In the genomic region with DNA sequence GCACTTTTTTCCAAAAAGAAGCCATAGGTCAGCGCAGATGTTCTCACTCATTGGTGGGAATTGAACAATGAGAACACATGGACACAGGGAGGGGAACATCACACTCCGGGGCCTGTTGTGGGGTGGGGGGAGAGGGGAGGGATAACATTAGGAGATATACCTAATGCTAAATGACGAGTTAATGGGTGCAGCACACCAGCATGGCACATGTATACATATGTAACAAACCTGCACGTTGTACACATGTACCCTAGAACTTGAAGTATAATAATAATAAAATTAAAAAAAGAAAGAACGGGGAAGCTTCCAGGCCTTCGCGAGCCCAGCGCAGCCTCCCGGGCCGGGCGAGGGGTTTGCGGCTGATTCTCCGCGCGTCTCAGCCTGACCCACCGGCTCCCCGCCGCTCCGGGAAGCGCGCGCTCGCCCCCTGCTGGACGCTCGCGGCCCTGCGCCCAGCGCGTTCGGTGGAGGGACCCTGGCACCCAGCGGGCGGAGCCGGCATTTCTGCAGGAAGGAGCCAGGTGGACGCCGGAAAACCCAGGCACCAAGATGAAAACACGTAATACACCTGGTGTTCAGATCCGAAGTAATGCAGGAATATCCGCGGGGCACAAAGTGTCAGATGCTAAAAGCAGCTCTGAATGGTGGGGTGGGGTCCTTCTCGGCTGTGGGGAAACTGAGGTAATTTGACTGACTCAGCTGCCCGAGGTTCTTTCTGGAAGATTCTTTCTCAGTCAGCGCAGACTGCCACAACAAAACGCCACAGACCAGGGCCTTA, we compare ENCODE assay signal across 8 cellular contexts.
DNase-seq lines count a peak whose midpoint lies in the region; ATAC-seq and TF ChIP-seq lines count a peak whose summit lies in the region.
"Not testable (repeated sequence)": the region's sequence is repeated elsewhere in the genome, so short reads cannot be mapped to it uniquely, and the experiment has no call there.

No MANE protein-coding gene starts in this region.

- in situ Hi-C loops in IMR-90 (cut with MboI; ENCODE audit: low sequenced_read_pairs) = not testable (repeated sequence)

- BruUV-seq in IMR-90 (replicated peaks; lab: Mats Ljungman, UMichigan) = not testable (repeated sequence)

- H3K4ac ChIP-seq in IMR-90 (ENCODE audit: low read depth, low read length) = not testable (repeated sequence)

- peak; percentile 52 for DNase-seq in EL
- peak; percentile 24 for DNase-seq in IMR-90
- DNase-seq in NOMO-1 (lab: John Stamatoyannopoulos, UW; ENCODE audit: unreplicated experiment in 2 of 2) = peak; percentile 63 to 67
- peak; percentile 92 for DNase-seq in activated CD4-positive, alpha-beta T cell treated with anti-CD3 and anti-CD28 coated beads, Interleukin-2, amount 10 ng/mL, durations not matched to agents 24 days and 14 days
- DNase-seq in breast epithelium (ENCODE audit: low spot score in 2 of 2) = peak; percentile 43 to 71
- peak; percentile 86 for DNase-seq in hepatocyte (ENCODE audit: low spot score)
- DNase-seq in prostate gland (ENCODE audit: low spot score) = peak; percentile 58
- DNase-seq in tibial artery = peak in 1 of 2 donors; percentile 73

- H3K79me1 ChIP-seq in IMR-90 (ENCODE audit: low read depth in 1 of 2, low read length in 2 of 2) = not testable (repeated sequence)

- not testable (repeated sequence) for H2AK9ac ChIP-seq in IMR-90 (replicated peaks; ENCODE audit: low read depth, low read length, poor library complexity)

- not testable (repeated sequence) for H3K9ac ChIP-seq in IMR-90 (ENCODE audit: low read depth, low read length)

- TF ChIP-seq CTCF in IMR-90 (conservative IDR thresholded peaks at IDR 0.05; ENCODE audit: low read depth, low read length) = peak; percentile 99
- TF ChIP-seq CTCF in breast epithelium (IDR thresholded peaks at IDR 0.05) = peak; percentile 98 to 100 (median 99)
- TF ChIP-seq CTCF in hepatocyte (IDR thresholded peaks at IDR 0.05; ENCODE audit: poor library complexity) = peak; percentile 100
- peak; percentile 94 to 100 (median 98) for TF ChIP-seq CTCF in prostate gland (IDR thresholded peaks at IDR 0.05)
- peak; percentile 98 for TF ChIP-seq CTCF in tibial artery (IDR thresholded peaks at IDR 0.05)

- H2BK15ac ChIP-seq in IMR-90 (ENCODE audit: low read depth, low read length) = not testable (repeated sequence)

- not testable (repeated sequence) for H2BK120ac ChIP-seq in IMR-90 (ENCODE audit: low read depth, low read length)

- H2BK5ac ChIP-seq in IMR-90 (ENCODE audit: low read depth, low read length, poor library complexity, severe bottlenecking) = not testable (repeated sequence)

- TF ChIP-seq POLR2A in IMR-90 (IDR thresholded peaks at IDR 0.05; ENCODE audit: low read depth, low read length) (0 out of 2 replicates have a peak, but pooled peaks have one; percentile 30), prostate gland (IDR thresholded peaks at IDR 0.05) (peak; percentile 14)
- not testable (repeated sequence) for TF ChIP-seq POLR2A in breast epithelium (IDR thresholded peaks at IDR 0.05)

- H3K4me1 Mint-ChIP-seq in activated CD4-positive, alpha-beta T cell treated with anti-CD3 and anti-CD28 coated beads, Interleukin-2, amount 10 ng/mL, durations not matched to agents 24 days and 14 days = not testable (repeated sequence)

- not testable (repeated sequence) for H3K36me3 ChIP-seq in IMR-90 (ENCODE audit: control insufficient read depth, insufficient read depth, low read length); breast epithelium; hepatocyte (replicated peaks; ENCODE audit: insufficient read depth, low read depth); prostate gland; tibial artery

- H4K8ac ChIP-seq in IMR-90 (ENCODE audit: low read depth in 2 of 2, low read length in 2 of 2) = not testable (repeated sequence)

- TF ChIP-seq RAD21 in IMR-90 (IDR thresholded peaks at IDR 0.05; ENCODE audit: low read length) = peak; percentile 85

- H3K9me2 ChIP-seq in hepatocyte (replicated peaks; ENCODE audit: insufficient read depth) = not testable (repeated sequence)

- H3K18ac ChIP-seq in IMR-90 (ENCODE audit: low read depth, low read length) = not testable (repeated sequence)

- not testable (repeated sequence) for H3K36me3 Mint-ChIP-seq in activated CD4-positive, alpha-beta T cell treated with anti-CD3 and anti-CD28 coated beads, Interleukin-2, amount 10 ng/mL, durations not matched to agents 24 days and 14 days (ENCODE audit: low read depth)

- not testable (repeated sequence) for H3K27ac Mint-ChIP-seq in activated CD4-positive, alpha-beta T cell treated with anti-CD3 and anti-CD28 coated beads, Interleukin-2, amount 10 ng/mL, durations not matched to agents 24 days and 14 days

- not testable (repeated sequence) for H2AK5ac ChIP-seq in IMR-90 (ENCODE audit: low read depth, low read length)

- H3K27me3 Mint-ChIP-seq in activated CD4-positive, alpha-beta T cell treated with anti-CD3 and anti-CD28 coated beads, Interleukin-2, amount 10 ng/mL, durations not matched to agents 24 days and 14 days = not testable (repeated sequence)

- not testable (repeated sequence) for H3K9me3 ChIP-seq in IMR-90 (ENCODE audit: control insufficient read depth, insufficient read depth, low read length); breast epithelium; hepatocyte (ENCODE audit: low read depth); prostate gland; tibial artery

- not testable (repeated sequence) for H2BK20ac ChIP-seq in IMR-90 (ENCODE audit: low read depth, low read length)

- H2AFZ ChIP-seq in IMR-90 (replicated peaks; ENCODE audit: low read length, poor library complexity); hepatocyte: not testable (repeated sequence)

- H3K4me1 ChIP-seq in IMR-90 (ENCODE audit: control insufficient read depth, insufficient read depth, low read length); breast epithelium; hepatocyte (ENCODE audit: insufficient read depth); prostate gland (replicated peaks); tibial artery: not testable (repeated sequence)

- intact Hi-C loops in IMR-90 (cut with micrococcal nuclease) = loop anchor here (1.0 to 10.0 kb wide), 3 partner anchors 326 to 965 kb away; no protein-coding TSS in a partner anchor
- intact Hi-C loops in activated CD4-positive, alpha-beta T cell treated with anti-CD3 and anti-CD28 coated beads, Interleukin-2, amount 10 ng/mL, durations not matched to agents 24 days and 14 days (cut with micrococcal nuclease) = loop anchor here (2.0 to 5.0 kb wide), 2 partner anchors 326 to 715 kb away; partner anchors contain the start of gene OLFM1
- intact Hi-C loops in breast epithelium (cut with DNase I; ENCODE audit: low total_unique reads) = loop anchor here (10.0 kb wide), 1 partner anchor 638 kb away; no protein-coding TSS in a partner anchor
- intact Hi-C loops in prostate gland (cut with DNase I) = loop anchor here (1.0 kb wide), 1 partner anchor 326 kb away; no protein-coding TSS in a partner anchor
- intact Hi-C loops in tibial artery (cut with DNase I; ENCODE audit: low total_unique reads) = not testable (repeated sequence)

- WGBS in IMR-90 (ENCODE audit: extremely low coverage in 2 of 2, insufficient read length in 1 of 2), 2 experiments = 14% methylated on average over 19 of the region's 43 CpGs; no CpG with 5 or more reads in 1 of the 2 experiments
- WGBS in hepatocyte (ENCODE audit: low lambda C conversion rate, missing lambda C conversion rate) = 13% methylated on average over 42 of the region's 43 CpGs
- 12% methylated on average over 43 of the region's 43 CpGs for WGBS in prostate gland

- H3K27me3 ChIP-seq in IMR-90 (ENCODE audit: control insufficient read depth, insufficient read depth, low read length); hepatocyte; prostate gland (replicated peaks; ENCODE audit: insufficient read depth): not testable (repeated sequence)
- H3K27me3 ChIP-seq in breast epithelium = peaks cover 0 to 13% of the 10 kb centered on the region in 2 donors
- peaks cover 0 to 59% of the 10 kb centered on the region in 2 donors for H3K27me3 ChIP-seq in tibial artery

- H3K23ac ChIP-seq in IMR-90 (ENCODE audit: low read depth, low read length) = not testable (repeated sequence)

- POLR2A ChIA-PET in IMR-90 (lab: Charles Lee; ENCODE audit: unreplicated experiment) = not testable (repeated sequence)

- not testable (repeated sequence) for H3K56ac ChIP-seq in IMR-90 (ENCODE audit: extremely low read depth, insufficient read depth, low read length)

- H4K5ac ChIP-seq in IMR-90 (ENCODE audit: low read depth, low read length) = not testable (repeated sequence)

- not testable (repeated sequence) for H3K79me2 ChIP-seq in hepatocyte

- not testable (repeated sequence) for H3K27ac ChIP-seq in IMR-90 (ENCODE audit: insufficient read depth, low read length); breast epithelium; hepatocyte; prostate gland; tibial artery

- CTCF ChIA-PET in IMR-90 (lab: Yijun Ruan, JAX) = interaction anchor here (0.6 to 1.0 kb wide), 4 partner anchors 13 to 549 kb away, joined by 3 read pairs; partner anchors contain the start of gene UBAC1

- H4K20me1 ChIP-seq in IMR-90 (ENCODE audit: insufficient read depth, low read length); hepatocyte (ENCODE audit: insufficient read depth, poor library complexity, severe bottlenecking): not testable (repeated sequence)

- ATAC-seq in IMR-90 (ENCODE audit: low read depth) = peak; percentile 99

- dilution Hi-C loops in IMR-90 (cut with HindIII; ENCODE audit: low sequenced_read_pairs, unreplicated experiment) = not testable (repeated sequence)

- not testable (repeated sequence) for H3K4me3 Mint-ChIP-seq in activated CD4-positive, alpha-beta T cell treated with anti-CD3 and anti-CD28 coated beads, Interleukin-2, amount 10 ng/mL, durations not matched to agents 24 days and 14 days

- not testable (repeated sequence) for H3K4me2 ChIP-seq in IMR-90 (ENCODE audit: low read depth, low read length)
- peak overlapping the region; percentile 44 for H3K4me2 ChIP-seq in hepatocyte

- not testable (repeated sequence) for H3K9me3 Mint-ChIP-seq in activated CD4-positive, alpha-beta T cell treated with anti-CD3 and anti-CD28 coated beads, Interleukin-2, amount 10 ng/mL, durations not matched to agents 24 days and 14 days

- H4K91ac ChIP-seq in IMR-90 (ENCODE audit: insufficient read depth, low read depth, low read length) = not testable (repeated sequence)

- not testable (repeated sequence) for H3K4me3 ChIP-seq in IMR-90 (ENCODE audit: insufficient read depth, low read depth, low read length); breast epithelium; hepatocyte; prostate gland; tibial artery

- H3K14ac ChIP-seq in IMR-90 (replicated peaks; ENCODE audit: low read depth, low read length) = not testable (repeated sequence)

- not testable (repeated sequence) for H3K9me1 ChIP-seq in IMR-90 (ENCODE audit: insufficient read depth, low read length)
